ENCODE assay signal across 32 cellular contexts in the genomic region with DNA sequence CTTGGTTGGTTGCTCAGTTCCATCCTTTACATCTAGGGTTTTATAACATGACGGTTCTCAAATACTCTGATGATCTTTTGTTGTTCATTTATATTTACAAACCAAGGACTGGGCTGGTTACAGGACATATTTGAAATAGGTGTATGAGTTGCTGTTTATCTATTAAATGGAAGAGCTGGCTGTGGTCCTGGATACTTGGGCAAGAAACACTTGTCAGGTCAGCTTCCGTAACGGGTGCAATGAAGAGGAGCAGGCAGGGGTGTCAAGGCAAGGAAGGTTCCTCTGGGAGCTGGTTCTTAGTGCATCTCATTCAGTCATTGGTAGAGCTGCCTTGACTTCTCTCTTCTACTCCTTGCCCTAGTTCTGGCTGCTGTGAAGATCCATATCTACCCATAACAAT. TPM values are rescaled to one million over a fixed set of nuclear protein-coding genes. Genes with fewer than 3 reads are reported as not detected.
"Had no signal": no experiment of that assay in that cellular context is flagged by ENCODE, and none has a peak within 500 bp of the region (broad histone marks: within the 10 kb centered on the region; RNA-seq: fewer than 3 reads in every experiment).

No MANE protein-coding gene starts in this region.

- DNase-seq: activated CD4-positive, alpha-beta memory T cell treated with anti-CD3 and anti-CD28 coated beads for 36 hours; activated CD4-positive, alpha-beta T cell treated with anti-CD3 and anti-CD28 coated beads for 36 hours; activated CD4-positive, alpha-beta T cell treated with anti-CD3 and anti-CD28 coated beads, Interleukin-2, amount 10 ng/mL, durations not matched to agents 24 days and 14 days; activated CD4-positive, CD25-positive, alpha-beta regulatory T cell; activated CD4-positive, CD25-positive, alpha-beta regulatory T cell treated with anti-CD3 and anti-CD28 coated beads, Interleukin-2, amount 50 U/mL, for 72 hours; activated CD8-positive, alpha-beta memory T cell treated with anti-CD3 and anti-CD28 coated beads, Interleukin-2, amount 50 U/mL, for 48 hours; activated CD8-positive, alpha-beta T cell treated with anti-CD3 and anti-CD28 coated beads, Interleukin-2, amount 10 ng/mL, durations not matched to agents 7 days and 5 days; activated effector memory CD4-positive, alpha-beta T cell treated with Interleukin-2 at 50 U/mL for 16 hours; activated gamma-delta T cell treated with Interleukin-2 at 50 U/mL for 16 hours; activated naive CD4-positive, alpha-beta T cell treated with anti-CD3 and anti-CD28 coated beads, Interleukin-2, amount 50 U/mL, for 16 hours; activated naive CD4-positive, alpha-beta T cell treated with Interleukin-2 at 50 U/mL for 16 hours; activated T-cell treated with anti-CD3 and anti-CD28 coated beads, Interleukin-2, amount 50 U/mL, for 4 hours; amniotic stem cell; anterior cingulate cortex; brain microvascular endothelial cell; caudate nucleus; cortex of kidney; dermis blood vessel endothelial cell; effector CD4-positive, alpha-beta T cell; effector memory CD8-positive, alpha-beta T cell; erythroblast; foreskin keratinocyte; gastrocnemius medialis; glutamatergic neuron; heart left ventricle; T-helper 2 cell had no signal

- H3K9me3 Mint-ChIP-seq: activated CD4-positive, alpha-beta memory T cell treated with anti-CD3 and anti-CD28 coated beads for 36 hours; activated CD4-positive, alpha-beta T cell treated with anti-CD3 and anti-CD28 coated beads, Interleukin-2, amount 10 ng/mL, durations not matched to agents 24 days and 14 days; activated T-cell treated with anti-CD3 and anti-CD28 coated beads, Interleukin-2, amount 50 U/mL, for 4 hours had no signal

- H3K4me1 Mint-ChIP-seq: activated CD4-positive, alpha-beta T cell treated with anti-CD3 and anti-CD28 coated beads for 36 hours; activated CD4-positive, alpha-beta T cell treated with anti-CD3 and anti-CD28 coated beads, Interleukin-2, amount 10 ng/mL, durations not matched to agents 24 days and 14 days; activated T-helper 17 cell treated with anti-CD3 and anti-CD28 coated beads, Interleukin-2, amount 50 U/mL, for 72 hours had no signal

- H3K27ac Mint-ChIP-seq: activated CD4-positive, alpha-beta memory T cell treated with anti-CD3 and anti-CD28 coated beads for 36 hours; activated CD4-positive, alpha-beta T cell treated with anti-CD3 and anti-CD28 coated beads for 36 hours; activated CD4-positive, alpha-beta T cell treated with anti-CD3 and anti-CD28 coated beads, Interleukin-2, amount 10 ng/mL, durations not matched to agents 24 days and 14 days; activated CD8-positive, alpha-beta T cell treated with anti-CD3 and anti-CD28 coated beads, Interleukin-2, amount 10 ng/mL, durations not matched to agents 7 days and 5 days; activated naive CD8-positive, alpha-beta T cell; activated T-helper 17 cell treated with anti-CD3 and anti-CD28 coated beads, Interleukin-2, amount 50 U/mL, for 72 hours; effector memory CD8-positive, alpha-beta T cell had no signal

- ATAC-seq: activated CD4-positive, alpha-beta T cell treated with anti-CD3 and anti-CD28 coated beads for 36 hours; activated CD8-positive, alpha-beta T cell treated with anti-CD3 and anti-CD28 coated beads, Interleukin-2, amount 10 ng/mL, durations not matched to agents 7 days and 5 days; activated T-cell treated with anti-CD3 and anti-CD28 coated beads, Interleukin-2, amount 50 U/mL, for 4 hours; activated T-helper 17 cell treated with anti-CD3 and anti-CD28 coated beads, Interleukin-2, amount 50 U/mL, for 72 hours; effector memory CD8-positive, alpha-beta T cell; foreskin keratinocyte; gastrocnemius medialis; heart left ventricle had no signal

- FAIRE-seq: astrocyte, colon had no signal

- H3K27ac ChIP-seq: brain microvascular endothelial cell, esophagus muscularis mucosa, foreskin keratinocyte, gastrocnemius medialis, heart left ventricle had no signal

- H3K36me3 ChIP-seq: brain microvascular endothelial cell, esophagus muscularis mucosa, gastrocnemius medialis, heart left ventricle had no signal

- H3K4me3 Mint-ChIP-seq: activated CD4-positive, alpha-beta memory T cell treated with anti-CD3 and anti-CD28 coated beads for 36 hours; activated CD4-positive, alpha-beta T cell treated with anti-CD3 and anti-CD28 coated beads for 36 hours; activated CD4-positive, alpha-beta T cell treated with anti-CD3 and anti-CD28 coated beads, Interleukin-2, amount 10 ng/mL, durations not matched to agents 24 days and 14 days; activated CD8-positive, alpha-beta T cell treated with anti-CD3 and anti-CD28 coated beads, Interleukin-2, amount 10 ng/mL, durations not matched to agents 7 days and 5 days; activated naive CD8-positive, alpha-beta T cell; activated T-cell treated with anti-CD3 and anti-CD28 coated beads, Interleukin-2, amount 50 U/mL, for 4 hours; activated T-helper 17 cell treated with anti-CD3 and anti-CD28 coated beads, Interleukin-2, amount 50 U/mL, for 72 hours; effector memory CD8-positive, alpha-beta T cell had no signal

- H3K4me1 ChIP-seq: foreskin keratinocyte, gastrocnemius medialis had no signal

- H3K9me3 ChIP-seq: esophagus muscularis mucosa, gastrocnemius medialis, heart left ventricle had no signal

- H3K4me3 ChIP-seq: esophagus muscularis mucosa, gastrocnemius medialis, heart left ventricle had no signal

- H3K27me3 ChIP-seq: brain microvascular endothelial cell had no signal

RNA-seq across cellular contexts. Expression of gene TMEM26, which starts 4.8 kb away (rescaled TPM):
- total RNA-seq: activated CD4-positive, alpha-beta memory T cell treated with anti-CD3 and anti-CD28 coated beads for 36 hours; activated CD4-positive, alpha-beta T cell treated with anti-CD3 and anti-CD28 coated beads for 36 hours; activated CD4-positive, alpha-beta T cell treated with anti-CD3 and anti-CD28 coated beads, Interleukin-2, amount 10 ng/mL, durations not matched to agents 24 days and 14 days; activated CD8-positive, alpha-beta T cell treated with anti-CD3 and anti-CD28 coated beads, Interleukin-2, amount 10 ng/mL, durations not matched to agents 7 days and 5 days; activated T-cell treated with anti-CD3 and anti-CD28 coated beads, Interleukin-2, amount 50 U/mL, for 4 hours; activated T-helper 17 cell treated with anti-CD3 and anti-CD28 coated beads, Interleukin-2, amount 50 U/mL, for 72 hours; dermis blood vessel endothelial cell; foreskin keratinocyte; T-helper 1 cell treated with Interleukin-12 subunit alpha and Interleukin-12 subunit beta and Interleukin-4 antibody, amounts not matched to agents 30 ng/mL and 1 ng/mL, for 36 hours had no signal
- polyA plus RNA-seq: foreskin keratinocyte had no signal
